24 cellular contexts compared by ENCODE assay signal in genomic region chr12:113909776-113910420, GRCh38.
"Had no signal": no experiment of that assay in that cellular context is flagged by ENCODE, and none has a peak within 500 bp of the region (broad histone marks: within the 10 kb centered on the region; RNA-seq: fewer than 3 reads in every experiment).

No MANE protein-coding gene starts in this region.

- H3K27me3 ChIP-seq: foreskin keratinocyte, hepatocyte, ovary, tibial artery, upper lobe of left lung, vagina had no signal

- H3K4me1 ChIP-seq: foreskin keratinocyte, left ventricle myocardium inferior, lower lobe of right lung, tibial artery, upper lobe of left lung, vagina had no signal

- H3K36me3 ChIP-seq: ovary had no signal

- H3K27ac Mint-ChIP-seq: memory B cell; nephron progenitor cell; stimulated activated effector memory CD8-positive, alpha-beta T cell treated with anti-CD3 and anti-CD28 coated beads, Interleukin-12 subunit alpha, Interleukin-12 subunit beta, amount 100 ng/mL, for 72 hours had no signal

- DNase-seq: effector CD4-positive, alpha-beta T cell; endodermal cell; erythroblast; foreskin keratinocyte; kidney; left cardiac atrium; left ventricle myocardium inferior; lower lobe of right lung; midbrain; nephron progenitor cell; ovary; right cardiac atrium; stimulated activated CD4-positive, alpha-beta T cell treated with anti-CD3 and anti-CD28 coated beads, Interleukin-4, amount 100 ng/mL, for 1 hour; stimulated activated CD8-positive, alpha-beta memory T cell treated with anti-CD3 and anti-CD28 coated beads, Interleukin-4, amount 100 ng/mL, for 48 hours; stimulated activated naive CD8-positive, alpha-beta T cell treated with anti-CD3 and anti-CD28 coated beads, Interleukin-15, Interleukin-2, amounts not matched to agents 100 U/mL and 50 U/mL, for 24 hours; tibial artery; upper lobe of left lung had no signal

- H3K27ac ChIP-seq: coronary artery, foreskin keratinocyte, hepatocyte, left ventricle myocardium inferior, lower lobe of right lung, ovary, tibial artery, upper lobe of left lung, vagina had no signal

- H3K4me3 ChIP-seq: coronary artery, hepatocyte, left ventricle myocardium inferior, lower lobe of right lung, ovary, smooth muscle cell, tibial artery, upper lobe of left lung, vagina had no signal

- FAIRE-seq: endothelial cell of umbilical vein, kidney had no signal

- H2AFZ ChIP-seq: hepatocyte had no signal

- H3K9me3 Mint-ChIP-seq: endodermal cell; memory B cell; nephron progenitor cell; stimulated activated effector memory CD8-positive, alpha-beta T cell treated with anti-CD3 and anti-CD28 coated beads, Interleukin-12 subunit alpha, Interleukin-12 subunit beta, amount 100 ng/mL, for 72 hours had no signal

- H3K4me3 Mint-ChIP-seq: endodermal cell; memory B cell; nephron progenitor cell; stimulated activated effector memory CD8-positive, alpha-beta T cell treated with anti-CD3 and anti-CD28 coated beads, Interleukin-12 subunit alpha, Interleukin-12 subunit beta, amount 100 ng/mL, for 72 hours had no signal

- H3K4me2 ChIP-seq: hepatocyte, smooth muscle cell had no signal

- H3K4me1 Mint-ChIP-seq: memory B cell had no signal

- H3K9me3 ChIP-seq: left ventricle myocardium inferior, lower lobe of right lung, ovary, tibial artery, upper lobe of left lung, vagina had no signal

- H3K79me2 ChIP-seq: hepatocyte had no signal

- H3K27me3 Mint-ChIP-seq: memory B cell had no signal

- ATAC-seq: foreskin keratinocyte; left cardiac atrium; lower lobe of right lung; right cardiac atrium; stimulated activated effector memory CD8-positive, alpha-beta T cell treated with anti-CD3 and anti-CD28 coated beads, Interleukin-12 subunit alpha, Interleukin-12 subunit beta, amount 100 ng/mL, for 72 hours; stimulated activated naive CD8-positive, alpha-beta T cell treated with anti-CD3 and anti-CD28 coated beads, Interleukin-15, Interleukin-2, amounts not matched to agents 100 U/mL and 50 U/mL, for 24 hours had no signal
